In the genomic region with DNA sequence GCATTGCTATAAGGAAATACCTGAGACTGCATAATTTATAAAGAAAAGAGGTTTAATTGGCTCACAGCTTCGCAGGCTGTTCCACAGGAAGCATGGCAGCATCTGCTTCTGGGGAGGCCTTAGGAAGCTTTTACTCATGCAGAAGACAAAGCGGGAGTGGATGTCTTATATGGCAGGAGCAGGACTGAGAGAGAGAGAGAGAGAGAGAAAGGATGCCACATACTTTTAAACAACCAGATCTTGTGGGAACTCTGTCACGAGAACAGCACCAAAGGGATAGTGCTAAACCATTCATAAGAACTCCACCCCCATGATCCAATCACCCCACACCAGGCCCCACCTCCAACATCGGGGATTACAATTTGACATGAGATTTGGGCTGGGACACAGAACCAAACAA, we compare ENCODE assay signal across 24 cellular contexts. TPM values are rescaled to one million over a fixed set of nuclear protein-coding genes. Genes with fewer than 3 reads are reported as not detected.
"Had no signal": no experiment of that assay in that cellular context is flagged by ENCODE, and none has a peak within 500 bp of the region (broad histone marks: within the 10 kb centered on the region; RNA-seq: fewer than 3 reads in every experiment).

No MANE protein-coding gene starts in this region.

- H3K27me3 Mint-ChIP-seq: brain had no signal

- FAIRE-seq: astrocyte, RCC 7860 had no signal

- H3K4me1 Mint-ChIP-seq: brain had no signal

- DNase-seq: activated CD4-positive, alpha-beta T cell treated with anti-CD3 and anti-CD28 coated beads for 4 hours; activated CD8-positive, alpha-beta memory T cell treated with anti-CD3 and anti-CD28 coated beads, Interleukin-2, amount 50 U/mL, for 4 hours; activated CD8-positive, alpha-beta T cell treated with anti-CD3 and anti-CD28 coated beads for 36 hours; activated naive CD8-positive, alpha-beta T cell treated with anti-CD3 and anti-CD28 coated beads, Interleukin-2, amount 50 U/mL, for 24 hours; activated T-cell treated with anti-CD3 and anti-CD28 coated beads, Interleukin-2, amount 50 U/mL, for 72 hours; amygdala; cortex of kidney; NCI-H1048; NCI-H1930; NCI-H2171; NCI-H2227 treated with DMSO at 0.1 percent for 48 hours; NCI-H446 treated with DMSO at 0.1 percent for 48 hours; NCI-H526 treated with DMSO at 0.1 percent for 48 hours; PC-3; SIG-M5; T-cell; T-helper 2 cell had no signal

- H3K9me3 Mint-ChIP-seq: activated CD8-positive, alpha-beta T cell treated with anti-CD3 and anti-CD28 coated beads for 36 hours; activated naive CD4-positive, alpha-beta T cell treated with anti-CD3 and anti-CD28 coated beads, Interleukin-2, amount 50 U/mL, for 72 hours; activated naive CD8-positive, alpha-beta T cell treated with anti-CD3 and anti-CD28 coated beads, Interleukin-2, amount 50 U/mL, for 24 hours; central memory CD8-positive, alpha-beta T cell; T-cell had no signal

- H3K27ac Mint-ChIP-seq: activated CD8-positive, alpha-beta T cell treated with anti-CD3 and anti-CD28 coated beads for 36 hours; activated naive CD4-positive, alpha-beta T cell treated with anti-CD3 and anti-CD28 coated beads, Interleukin-2, amount 50 U/mL, for 72 hours; activated naive CD8-positive, alpha-beta T cell treated with anti-CD3 and anti-CD28 coated beads, Interleukin-2, amount 50 U/mL, for 24 hours; activated T-cell treated with anti-CD3 and anti-CD28 coated beads, Interleukin-2, amount 50 U/mL, for 72 hours; brain; T-cell had no signal

- H3K36me3 Mint-ChIP-seq: activated naive CD4-positive, alpha-beta T cell treated with anti-CD3 and anti-CD28 coated beads, Interleukin-2, amount 50 U/mL, for 72 hours; brain; T-cell had no signal

- H3K4me3 Mint-ChIP-seq: activated CD8-positive, alpha-beta T cell treated with anti-CD3 and anti-CD28 coated beads for 36 hours; activated naive CD8-positive, alpha-beta T cell treated with anti-CD3 and anti-CD28 coated beads, Interleukin-2, amount 50 U/mL, for 24 hours; activated T-cell treated with anti-CD3 and anti-CD28 coated beads, Interleukin-2, amount 50 U/mL, for 72 hours; brain; central memory CD8-positive, alpha-beta T cell; T-cell had no signal

- H3K27ac ChIP-seq: VCaP had no signal

- ATAC-seq: activated CD8-positive, alpha-beta T cell treated with anti-CD3 and anti-CD28 coated beads for 36 hours; activated naive CD4-positive, alpha-beta T cell treated with anti-CD3 and anti-CD28 coated beads, Interleukin-2, amount 50 U/mL, for 72 hours; activated naive CD8-positive, alpha-beta T cell treated with anti-CD3 and anti-CD28 coated beads, Interleukin-2, amount 50 U/mL, for 24 hours; activated T-cell treated with anti-CD3 and anti-CD28 coated beads, Interleukin-2, amount 50 U/mL, for 72 hours; PC-3; T-cell had no signal

RNA-seq across cellular contexts. Expression of gene IL1B, which starts 8.8 kb away (rescaled TPM):
- total RNA-seq: activated CD8-positive, alpha-beta T cell treated with anti-CD3 and anti-CD28 coated beads for 36 hours; astrocyte had no signal

RNA-seq across cellular contexts. Expression of gene IL1A, which starts 43.5 kb away (rescaled TPM):
- total RNA-seq: LHCN-M2 had no signal
